29 cellular contexts compared by ENCODE assay signal in genomic region chr12:46439793-46440511, GRCh38.
A peak's percentile ranks its signal among the peaks of the same experiment; 100 is the strongest.
DNase-seq lines count a peak whose midpoint lies in the region; ATAC-seq, FAIRE-seq and TF ChIP-seq lines count a peak whose summit lies in the region.
"Had no signal": no experiment of that assay in that cellular context is flagged by ENCODE, and none has a peak within 500 bp of the region (broad histone marks: within the 10 kb centered on the region; RNA-seq: fewer than 3 reads in every experiment).

No MANE protein-coding gene starts in this region.

- peak overlapping the region; percentile 8 to 40 for H3K18ac ChIP-seq in mesenchymal stem cell (ENCODE audit: low read depth in 1 of 2, low read length in 2 of 2)

- H4K91ac ChIP-seq in mesenchymal stem cell (ENCODE audit: low read length), result no peak overlapping the region

- no peaks in the 10 kb centered on the region for H3K9me1 ChIP-seq in K562 (ENCODE audit: control insufficient read depth, insufficient read depth, low read length)

- ATAC-seq in K562, result no peak
- no peak for ATAC-seq in natural killer cell
- no peak for ATAC-seq in left cardiac atrium
- ATAC-seq: activated naive CD8-positive, alpha-beta T cell treated with anti-CD3 and anti-CD28 coated beads, Interleukin-2, amount 50 U/mL, for 24 hours; body of pancreas; heart left ventricle; left lobe of liver; right lobe of liver had no signal

- H3K14ac ChIP-seq in mesenchymal stem cell (ENCODE audit: low read length in 2 of 2), result no peak overlapping the region

- H3K27ac Mint-ChIP-seq in natural killer cell, result no peak overlapping the region
- H3K27ac Mint-ChIP-seq: activated naive CD8-positive, alpha-beta T cell treated with anti-CD3 and anti-CD28 coated beads, Interleukin-2, amount 50 U/mL, for 24 hours; activated T-helper 2 cell treated with anti-CD3 and anti-CD28 coated beads, Interferon-gamma antibody, Interleukin-2, Interleukin-4, amounts not matched to agents 10 μg/mL and 5 μg/mL and 100 μg/mL, durations not matched to agents 14 hours and 24 hours and 36 hours; endodermal cell; type B pancreatic cell had no signal

- H2AFZ ChIP-seq in K562 (ENCODE audit: low read depth, low read length) (no peak overlapping the region), mesenchymal stem cell (ENCODE audit: low read depth, low read length) (no peak overlapping the region)

- 75% methylated on average over 5 of the region's 5 CpGs for WGBS in K562 (ENCODE audit: insufficient coverage, low coverage, missing lambda C conversion rate)
- WGBS in mesenchymal stem cell, result 68% methylated on average over 5 of the region's 5 CpGs

- no peaks in the 10 kb centered on the region for H4K20me1 ChIP-seq in K562 (replicated peaks; ENCODE audit: control insufficient read depth, insufficient read depth, low read length)

- H3K36me3 ChIP-seq in K562 (ENCODE audit: control insufficient read depth, insufficient read depth, low read length), result no peaks in the 10 kb centered on the region
- H3K36me3 ChIP-seq in mesenchymal stem cell (ENCODE audit: control insufficient read depth in 1 of 2, insufficient read depth in 2 of 2, low read depth in 1 of 2, low read length in 2 of 2), result no peaks in the 10 kb centered on the region
- H3K36me3 ChIP-seq: heart left ventricle, right lobe of liver had no signal

- TF ChIP-seq POLR2A in K562 (conservative IDR thresholded peaks at IDR 0.05), result no peak

- H2BK12ac ChIP-seq in mesenchymal stem cell (ENCODE audit: low read length in 2 of 2), result peak overlapping the region; percentile 37 to 77

- TF ChIP-seq CTCF in K562 (IDR thresholded peaks at IDR 0.05 in 2 of 3, conservative IDR thresholded peaks at IDR 0.05 in 1 of 3; ENCODE audit: insufficient read depth in 2 of 3, low read depth in 1 of 3, low read length in 3 of 3) (no peak), natural killer cell (IDR thresholded peaks at IDR 0.05) (no peak)

- H3K27me3 ChIP-seq in K562 (ENCODE audit: control insufficient read depth in 2 of 2, insufficient read depth in 2 of 2, low read length in 2 of 2) (no peaks in the 10 kb centered on the region), mesenchymal stem cell (ENCODE audit: control insufficient read depth in 1 of 2, insufficient read depth in 1 of 2, low read length in 2 of 2) (no peaks in the 10 kb centered on the region)
- H3K27me3 ChIP-seq: body of pancreas, heart left ventricle, right lobe of liver had no signal

- TF ChIP-seq RAD21 in Ishikawa (IDR thresholded peaks at IDR 0.05; ENCODE audit: low read depth) (no peak), K562 (CRISPR knock-in tag; conservative IDR thresholded peaks at IDR 0.05 in 1 of 2, IDR thresholded peaks at IDR 0.05 in 1 of 2) (no peak)

- H3K27me3 Mint-ChIP-seq in natural killer cell (ENCODE audit: low read depth in 2 of 2), result peaks cover 0 to 6% of the 10 kb centered on the region in 2 donors
- H3K27me3 Mint-ChIP-seq: activated naive CD8-positive, alpha-beta T cell treated with anti-CD3 and anti-CD28 coated beads, Interleukin-2, amount 50 U/mL, for 24 hours; type B pancreatic cell had no signal

- H3K4me3 ChIP-seq in K562 (no peak overlapping the region), mesenchymal stem cell (ENCODE audit: insufficient read depth in 1 of 2, low read depth in 1 of 2, low read length in 2 of 2) (no peak overlapping the region)
- H3K4me3 ChIP-seq: body of pancreas, heart left ventricle, right lobe of liver had no signal

- H3K27ac ChIP-seq in K562 (ENCODE audit: extremely low read depth, low read depth, low read length) (no peak overlapping the region), mesenchymal stem cell (ENCODE audit: low read length, poor library complexity, severe bottlenecking) (no peak overlapping the region)
- H3K27ac ChIP-seq: body of pancreas, C4-2B, heart left ventricle, KMS-11, right lobe of liver, VCaP had no signal

- H3K4ac ChIP-seq in mesenchymal stem cell (ENCODE audit: low read depth in 1 of 2, low read length in 2 of 2), result peak overlapping the region; percentile 1 to 29

- no peak for FAIRE-seq in K562 (lab: Jason Lieb, UNC)
- FAIRE-seq: colon had no signal

- H3K79me1 ChIP-seq in mesenchymal stem cell (replicated peaks; ENCODE audit: low read length, poor library complexity, severe bottlenecking), result peaks cover 2% of the 10 kb centered on the region

- H3K9ac ChIP-seq in K562 (ENCODE audit: insufficient read depth in 1 of 2, low read depth in 2 of 2, low read length in 2 of 2) (no peak overlapping the region), mesenchymal stem cell (ENCODE audit: low read length) (no peak overlapping the region)
- H3K9ac ChIP-seq: KMS-11, SK-N-SH had no signal

- CTCF ChIA-PET in K562 (lab: Yijun Ruan, JAX; ENCODE audit: low intra/inter-chr PET ratio), result no interaction called here

- TF ChIP-seq EP300 in Ishikawa (IDR thresholded peaks at IDR 0.05; ENCODE audit: borderline replicate concordance) (no peak), K562 (IDR thresholded peaks at IDR 0.05; ENCODE audit: low read length) (no peak)

- H4K8ac ChIP-seq in mesenchymal stem cell (ENCODE audit: low read length), result peak overlapping the region; percentile 80

- peaks cover 0 to 4% of the 10 kb centered on the region in 2 experiments; a peak in 2 of 5 replicates for H3K4me1 ChIP-seq in K562 (replicated peaks in 1 of 2; ENCODE audit: control insufficient read depth in 2 of 2, insufficient read depth in 2 of 2, low read length in 2 of 2)
- no peaks in the 10 kb centered on the region for H3K4me1 ChIP-seq in mesenchymal stem cell (ENCODE audit: control insufficient read depth, insufficient read depth, low read depth, low read length)

- DNase-seq in EH (ENCODE audit: low read depth) (peak; percentile 66), K562 (ENCODE audit: extremely low read depth in 1 of 4, low spot score in 3 of 4) (peak in 2 of 4 experiments; percentile 16 to 25), mesenchymal stem cell (peak; percentile 59), natural killer cell (no peak), left cardiac atrium (no peak), COLO668 (lab: John Stamatoyannopoulos, UW; ENCODE audit: unreplicated experiment) (no peak), Ammon's horn (ENCODE audit: low spot score) (no peak)
- DNase-seq: activated CD8-positive, alpha-beta memory T cell treated with anti-CD3 and anti-CD28 coated beads, Interleukin-2, amount 50 U/mL, for 4 hours; activated naive CD8-positive, alpha-beta T cell treated with anti-CD3 and anti-CD28 coated beads, Interleukin-2, amount 50 U/mL, for 24 hours; body of pancreas; endodermal cell; GDM1; heart left ventricle; midbrain; NCI-H1092 treated with DMSO at 0.1 percent for 48 hours; NCI-H2029 treated with DMSO at 0.1 percent for 48 hours; right lobe of liver; RPMI8226; SK-N-SH; stimulated activated CD8-positive, alpha-beta memory T cell treated with anti-CD3 and anti-CD28 coated beads, Interleukin-4, amount 100 ng/mL, for 48 hours had no signal

- H3K79me2 ChIP-seq in K562 (ENCODE audit: control insufficient read depth, insufficient read depth, low read length), result no peaks in the 10 kb centered on the region

- no peaks in the 10 kb centered on the region for H3K9me3 Mint-ChIP-seq in natural killer cell
- H3K9me3 Mint-ChIP-seq: activated naive CD8-positive, alpha-beta T cell treated with anti-CD3 and anti-CD28 coated beads, Interleukin-2, amount 50 U/mL, for 24 hours; activated T-helper 2 cell treated with anti-CD3 and anti-CD28 coated beads, Interferon-gamma antibody, Interleukin-2, Interleukin-4, amounts not matched to agents 10 μg/mL and 5 μg/mL and 100 μg/mL, durations not matched to agents 14 hours and 24 hours and 36 hours; endodermal cell; nephron; type B pancreatic cell had no signal

- H3K4me3 Mint-ChIP-seq in natural killer cell, result no peak overlapping the region
- H3K4me3 Mint-ChIP-seq: activated naive CD8-positive, alpha-beta T cell treated with anti-CD3 and anti-CD28 coated beads, Interleukin-2, amount 50 U/mL, for 24 hours; endodermal cell; nephron; type B pancreatic cell had no signal

- BruUV-seq in K562 (replicated peaks; lab: Mats Ljungman, UMichigan), result no TSS peak

- no peak overlapping the region for H2BK15ac ChIP-seq in mesenchymal stem cell (ENCODE audit: low read depth, poor library complexity, severe bottlenecking)

- no peak overlapping the region for H3K4me2 ChIP-seq in K562 (ENCODE audit: insufficient read depth, low read length)
- no peak overlapping the region for H3K4me2 ChIP-seq in mesenchymal stem cell (ENCODE audit: low read length, poor library complexity, severe bottlenecking)
- H3K4me2 ChIP-seq: KMS-11, SK-N-SH had no signal

- intact Hi-C loops in K562 (cut with micrococcal nuclease), result no loop called here
- intact Hi-C loops in natural killer cell (cut with micrococcal nuclease), result no loop called here
- intact Hi-C loops in left cardiac atrium (cut with DNase I), result loop anchor here in 1 of 2 donors (10.0 kb wide), 1 partner anchor 55 kb away; no protein-coding TSS in a partner anchor

- H3K9me3 ChIP-seq in K562 (replicated peaks; ENCODE audit: control insufficient read depth, insufficient read depth, low read depth, low read length), result no peaks in the 10 kb centered on the region
- H3K9me3 ChIP-seq in mesenchymal stem cell (ENCODE audit: control insufficient read depth, low read length), result no peaks in the 10 kb centered on the region
- H3K9me3 ChIP-seq: body of pancreas, heart left ventricle, right lobe of liver, SK-N-SH had no signal

- H2AK5ac ChIP-seq in mesenchymal stem cell (ENCODE audit: low read length, severe bottlenecking), result no peak overlapping the region

- H2BK5ac ChIP-seq in mesenchymal stem cell (ENCODE audit: low read depth, low read length, poor library complexity, severe bottlenecking), result no peak overlapping the region

- peaks cover 0 to 5% of the 10 kb centered on the region in 2 donors for H3K4me1 Mint-ChIP-seq in natural killer cell
- H3K4me1 Mint-ChIP-seq: activated naive CD8-positive, alpha-beta T cell treated with anti-CD3 and anti-CD28 coated beads, Interleukin-2, amount 50 U/mL, for 24 hours had no signal

- no peak overlapping the region for H3K23ac ChIP-seq in mesenchymal stem cell (ENCODE audit: low read length in 2 of 2)

- no peaks in the 10 kb centered on the region for H3K36me3 Mint-ChIP-seq in natural killer cell
- H3K36me3 Mint-ChIP-seq: type B pancreatic cell had no signal

- no peak overlapping the region for H2BK120ac ChIP-seq in mesenchymal stem cell (ENCODE audit: low read depth, low read length)

- in situ Hi-C loops in K562 (cut with MboI), result no loop called here

- POLR2A ChIA-PET in K562 (lab: Yijun Ruan, JAX), result no interaction called here

TF ChIP-seq in Ishikawa, 13 proteins besides CTCF, POLR2A, EP300 and RAD21 (continues in another document):
- no peak for TF ChIP-seq FOXM1 (IDR thresholded peaks at IDR 0.05; ENCODE audit: borderline replicate concordance, low read depth)
- TF ChIP-seq TAF1 (IDR thresholded peaks at IDR 0.05; ENCODE audit: low read depth), result no peak

TF ChIP-seq in K562, 482 proteins besides CTCF, POLR2A, EP300 and RAD21 (continues in another document):
- no peak for TF ChIP-seq MEF2A (IDR thresholded peaks at IDR 0.05; ENCODE audit: control insufficient read depth, low read depth, low read length)
- TF ChIP-seq, protein P1, sequence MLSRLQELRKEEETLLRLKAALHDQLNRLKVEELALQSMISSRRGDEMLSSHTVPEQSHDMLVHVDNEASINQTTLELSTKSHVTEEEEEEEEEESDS (CRISPR knock-in tag; IDR thresholded peaks at IDR 0.05), result no peak

Comparison
In these comparisons a context has a peak if more than half of its experiments do, and no peak if none do; other contexts are left out.
1. DNase-seq: peak in EH (single experiment) and mesenchymal stem cell (single experiment); none in natural killer cell (single experiment), left cardiac atrium (single experiment), COLO668 (single experiment) and Ammon's horn (single experiment).